In the genomic region with DNA sequence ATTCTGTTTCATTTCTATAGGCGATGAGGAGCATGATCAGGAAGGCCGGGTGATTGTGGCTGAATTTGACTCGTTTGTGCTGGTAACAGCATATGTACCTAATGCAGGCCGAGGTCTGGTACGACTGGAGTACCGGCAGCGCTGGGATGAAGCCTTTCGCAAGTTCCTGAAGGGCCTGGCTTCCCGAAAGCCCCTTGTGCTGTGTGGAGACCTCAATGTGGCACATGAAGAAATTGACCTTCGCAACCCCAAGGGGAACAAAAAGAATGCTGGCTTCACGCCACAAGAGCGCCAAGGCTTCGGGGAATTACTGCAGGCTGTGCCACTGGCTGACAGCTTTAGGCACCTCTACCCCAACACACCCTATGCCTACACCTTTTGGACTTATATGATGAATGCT, we compare ENCODE assay signal across 12 cellular contexts. TPM values are rescaled to one million over a fixed set of nuclear protein-coding genes. Genes with fewer than 3 reads are reported as not detected.
DNase-seq lines count a peak whose midpoint lies in the region; TF ChIP-seq lines count a peak whose summit lies in the region.
"Had no signal": no experiment of that assay in that cellular context is flagged by ENCODE, and none has a peak within 500 bp of the region (broad histone marks: within the 10 kb centered on the region; RNA-seq: fewer than 3 reads in every experiment).

No MANE protein-coding gene starts in this region.

- H3K4me3 Mint-ChIP-seq in activated naive CD4-positive, alpha-beta T cell treated with anti-CD3 and anti-CD28 coated beads, Interleukin-2, amount 50 U/mL, for 24 hours = peak overlapping the region; percentile 35
- H3K4me3 Mint-ChIP-seq in activated naive CD4-positive, alpha-beta T cell treated with anti-CD3 and anti-CD28 coated beads for 36 hours = no peak overlapping the region

- H3K4me1 Mint-ChIP-seq in activated naive CD4-positive, alpha-beta T cell treated with anti-CD3 and anti-CD28 coated beads, Interleukin-2, amount 50 U/mL, for 24 hours = peaks cover 39% of the 10 kb centered on the region
- H3K4me1 Mint-ChIP-seq in activated naive CD4-positive, alpha-beta T cell treated with anti-CD3 and anti-CD28 coated beads for 36 hours (ENCODE audit: low read depth) = peaks cover 35% of the 10 kb centered on the region

- no peaks in the 10 kb centered on the region for H3K9me3 ChIP-seq in NT2/D1 (ENCODE audit: insufficient read depth, low read length)
- no peaks in the 10 kb centered on the region for H3K9me3 ChIP-seq in subcutaneous abdominal adipose tissue (ENCODE audit: control insufficient read depth in 5 of 5, low read length in 5 of 5)

- H3K9ac ChIP-seq in NT2/D1 (ENCODE audit: insufficient read length, low read depth) = peak overlapping the region; percentile 96
- no peak overlapping the region for H3K9ac ChIP-seq in subcutaneous abdominal adipose tissue (ENCODE audit: low read length in 5 of 5)

- CTCF ChIA-PET in activated naive CD4-positive, alpha-beta T cell treated with anti-CD3 and anti-CD28 coated beads for 36 hours (lab: Charles Lee) = interaction anchor here (4.6 kb wide), 1 partner anchor 42 kb away, joined by 33 read pairs; the partner anchor contains the start of gene TEP1

- H3K27ac Mint-ChIP-seq in activated naive CD4-positive, alpha-beta T cell treated with anti-CD3 and anti-CD28 coated beads, Interleukin-2, amount 50 U/mL, for 24 hours = no peak overlapping the region
- no peak overlapping the region for H3K27ac Mint-ChIP-seq in activated naive CD4-positive, alpha-beta T cell treated with anti-CD3 and anti-CD28 coated beads for 36 hours

- H3K9me3 Mint-ChIP-seq in activated naive CD4-positive, alpha-beta T cell treated with anti-CD3 and anti-CD28 coated beads, Interleukin-2, amount 50 U/mL, for 24 hours = no peaks in the 10 kb centered on the region
- H3K9me3 Mint-ChIP-seq in activated naive CD4-positive, alpha-beta T cell treated with anti-CD3 and anti-CD28 coated beads for 36 hours = no peaks in the 10 kb centered on the region

- H3K4me3 ChIP-seq in NT2/D1 (ENCODE audit: insufficient read length, low read depth) = no peak overlapping the region
- peak overlapping the region; percentile 97 for H3K4me3 ChIP-seq in fibroblast of the aortic adventitia (ENCODE audit: low read depth, low read length)
- H3K4me3 ChIP-seq in subcutaneous abdominal adipose tissue (ENCODE audit: low read depth in 1 of 5, low read length in 5 of 5) = no peak overlapping the region

- H3K36me3 Mint-ChIP-seq in activated naive CD4-positive, alpha-beta T cell treated with anti-CD3 and anti-CD28 coated beads, Interleukin-2, amount 50 U/mL, for 24 hours = peaks cover 6% of the 10 kb centered on the region
- peaks cover 38% of the 10 kb centered on the region for H3K36me3 Mint-ChIP-seq in activated naive CD4-positive, alpha-beta T cell treated with anti-CD3 and anti-CD28 coated beads for 36 hours (ENCODE audit: low read depth)

- no peak for TF ChIP-seq CTCF in fibroblast of the aortic adventitia (IDR thresholded peaks at IDR 0.05; ENCODE audit: insufficient read depth, low read length)

- intact Hi-C loops in activated naive CD4-positive, alpha-beta T cell treated with anti-CD3 and anti-CD28 coated beads for 36 hours (cut with micrococcal nuclease) = no loop called here

- H3K4me1 ChIP-seq in NT2/D1 (ENCODE audit: insufficient read depth, insufficient read length) (peaks cover 16% of the 10 kb centered on the region), subcutaneous abdominal adipose tissue (ENCODE audit: control insufficient read depth in 5 of 5, insufficient read depth in 5 of 5, low read length in 5 of 5) (peaks cover 12 to 63% (median 49%) of the 10 kb centered on the region in 5 donors)

- H3K36me3 ChIP-seq in NT2/D1 (ENCODE audit: insufficient read depth, insufficient read length, low read length) (peaks cover 59% of the 10 kb centered on the region), subcutaneous abdominal adipose tissue (ENCODE audit: control insufficient read depth in 5 of 5, insufficient read depth in 5 of 5, low read length in 5 of 5) (peaks cover 12 to 39% (median 36%) of the 10 kb centered on the region in 5 donors)

- no peak for DNase-seq in activated naive CD4-positive, alpha-beta T cell treated with anti-CD3 and anti-CD28 coated beads for 36 hours
- DNase-seq in NT2/D1 (ENCODE audit: low read depth, low spot score) (no peak), fibroblast of the aortic adventitia (ENCODE audit: low read depth) (no peak), NCI-H2227 treated with DMSO at 0.1 percent for 48 hours (lab: John Stamatoyannopoulos, UW) (no peak), mucosa of gallbladder (ENCODE audit: low spot score) (no peak), NAMALWA (ENCODE audit: low spot score) (no peak)
- DNase-seq: GDM1; left ventricle myocardium superior; NCI-H345; stimulated activated CD4-positive, alpha-beta T cell treated with anti-CD3 and anti-CD28 coated beads, Interleukin-4, amount 100 ng/mL, for 4 hours had no signal

- H3K27me3 ChIP-seq in NT2/D1 (ENCODE audit: insufficient read depth, insufficient read length) (no peaks in the 10 kb centered on the region), subcutaneous abdominal adipose tissue (ENCODE audit: control insufficient read depth in 5 of 5, insufficient read depth in 4 of 5, low read length in 5 of 5) (no peaks in the 10 kb centered on the region)

- H3K27ac ChIP-seq in subcutaneous abdominal adipose tissue (ENCODE audit: low read depth, low read length) = peak overlapping the region; percentile 94

- no peaks in the 10 kb centered on the region for H3K27me3 Mint-ChIP-seq in activated naive CD4-positive, alpha-beta T cell treated with anti-CD3 and anti-CD28 coated beads, Interleukin-2, amount 50 U/mL, for 24 hours
- H3K27me3 Mint-ChIP-seq in activated naive CD4-positive, alpha-beta T cell treated with anti-CD3 and anti-CD28 coated beads for 36 hours (ENCODE audit: low read depth) = no peaks in the 10 kb centered on the region

RNA-seq across cellular contexts. Expression of gene APEX1, which starts 1.9 kb away (rescaled TPM):
- 100 to 1,000 TPM; 187 to 190 TPM for total RNA-seq in activated naive CD4-positive, alpha-beta T cell treated with anti-CD3 and anti-CD28 coated beads for 36 hours
- total RNA-seq in fibroblast of the aortic adventitia (ENCODE audit: low replicate concordance) (58.8 and 358 TPM in 2 replicates), mucosa of gallbladder (129 TPM)

RNA-seq across cellular contexts. Expression of gene OSGEP, which starts 2.4 kb away (rescaled TPM):
- 10 to 100 TPM; 35.7 to 36.8 TPM for total RNA-seq in activated naive CD4-positive, alpha-beta T cell treated with anti-CD3 and anti-CD28 coated beads for 36 hours
- total RNA-seq in fibroblast of the aortic adventitia (ENCODE audit: low replicate concordance) = 31.2 and 45.6 TPM in 2 replicates
- total RNA-seq in mucosa of gallbladder = 35.4 TPM

RNA-seq across cellular contexts. Expression of gene PIP4P1, which starts 4.3 kb away (rescaled TPM):
- total RNA-seq in activated naive CD4-positive, alpha-beta T cell treated with anti-CD3 and anti-CD28 coated beads for 36 hours = 10 to 100 TPM; 31.6 to 32.3 TPM
- total RNA-seq in fibroblast of the aortic adventitia (ENCODE audit: low replicate concordance) = 23.7 and 25.3 TPM in 2 replicates
- 44.3 TPM for total RNA-seq in mucosa of gallbladder

RNA-seq across cellular contexts. Expression of gene PNP, which starts 12.2 kb away (rescaled TPM):
- 100 to 1,000 TPM; 187 to 191 TPM for total RNA-seq in activated naive CD4-positive, alpha-beta T cell treated with anti-CD3 and anti-CD28 coated beads for 36 hours
- total RNA-seq in fibroblast of the aortic adventitia (ENCODE audit: low replicate concordance) (14.7 and 39.2 TPM in 2 replicates), mucosa of gallbladder (61.5 TPM)

RNA-seq across cellular contexts. Expression of gene KLHL33, which starts 21.0 kb away (rescaled TPM):
- under 1 TPM; 0.07 to 0.10 TPM for total RNA-seq in activated naive CD4-positive, alpha-beta T cell treated with anti-CD3 and anti-CD28 coated beads for 36 hours
- 0.18 and 0.65 TPM in 2 replicates for total RNA-seq in fibroblast of the aortic adventitia (ENCODE audit: low replicate concordance)
- total RNA-seq in mucosa of gallbladder = 0.92 TPM
